ENCODE assay signal across 9 cellular contexts in the genomic region with DNA sequence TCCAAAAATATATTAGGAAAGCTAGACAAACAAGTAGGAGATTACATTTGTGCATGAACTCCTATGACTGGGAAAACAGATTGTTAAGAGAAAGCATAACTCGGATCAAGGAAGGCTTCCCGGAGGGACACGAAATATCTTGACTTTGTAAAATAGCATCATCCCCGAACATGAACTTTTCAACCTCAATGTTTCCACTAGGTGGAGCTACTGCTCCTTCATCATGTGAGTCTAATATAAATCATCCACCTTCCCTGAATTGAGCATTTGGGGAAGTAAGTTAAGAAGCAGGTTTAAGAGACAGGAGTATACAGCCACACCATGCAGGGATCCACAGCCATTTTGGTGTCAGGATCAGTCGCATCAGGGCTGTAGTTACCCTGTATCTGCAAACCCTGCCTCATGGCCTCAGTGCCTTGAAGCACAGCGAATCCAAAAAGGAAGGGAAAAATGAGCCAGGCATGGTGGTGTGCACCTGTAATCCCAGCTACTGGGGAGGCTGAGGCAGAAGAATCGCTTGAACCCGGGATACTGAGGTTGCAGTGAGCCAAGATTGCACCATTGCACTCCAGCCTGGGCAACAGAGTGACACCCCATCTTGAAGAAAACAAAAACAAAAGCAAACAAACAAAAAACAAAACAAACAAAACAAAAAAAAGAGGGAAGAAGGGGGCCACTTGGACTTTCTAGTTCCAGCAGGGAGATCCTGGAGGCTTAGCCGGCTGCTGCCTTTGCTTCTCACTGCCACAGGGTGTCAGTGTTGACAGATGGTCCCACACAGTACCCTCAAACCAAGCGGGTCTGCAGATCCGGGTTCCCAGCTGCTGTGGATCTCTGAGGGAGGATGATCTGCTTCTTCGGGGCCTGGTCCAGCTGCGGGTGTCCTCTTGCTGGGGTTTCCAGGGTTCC. TPM values are rescaled to one million over a fixed set of nuclear protein-coding genes. Genes with fewer than 3 reads are reported as not detected.
DNase-seq lines count a peak whose midpoint lies in the region; ATAC-seq, FAIRE-seq and TF ChIP-seq lines count a peak whose summit lies in the region.
"Not testable (repeated sequence)": the region's sequence is repeated elsewhere in the genome, so short reads cannot be mapped to it uniquely, and the experiment has no call there.
"Had no signal": no experiment of that assay in that cellular context is flagged by ENCODE, and none has a peak within 500 bp of the region (broad histone marks: within the 10 kb centered on the region; RNA-seq: fewer than 3 reads in every experiment).

No MANE protein-coding gene starts in this region.

- not testable (repeated sequence) for H4K20me1 ChIP-seq in fibroblast of lung (ENCODE audit: control insufficient read depth, extremely low read depth, insufficient read depth, low read length); smooth muscle cell (ENCODE audit: low read depth)

- ATAC-seq in right lobe of liver, result peak; percentile 68 to 81 (median 75)

- intact Hi-C loops in adrenal gland (cut with DNase I); right lobe of liver (cut with DNase I): not testable (repeated sequence)

- H3K27me3 ChIP-seq in adrenal gland; fibroblast of lung (ENCODE audit: control insufficient read depth, insufficient read depth, low read length); right lobe of liver; smooth muscle cell (ENCODE audit: low read depth): not testable (repeated sequence)

- H3K4me3 ChIP-seq in adrenal gland; fibroblast of lung (replicated peaks in 1 of 4; ENCODE audit: control extremely low read depth in 1 of 4, insufficient read depth in 1 of 4, low read depth in 3 of 4, low read length in 4 of 4); right lobe of liver; smooth muscle cell: not testable (repeated sequence)

- H2AFZ ChIP-seq in fibroblast of lung (ENCODE audit: low read length); smooth muscle cell (ENCODE audit: low read depth): not testable (repeated sequence)

- H3K4me2 ChIP-seq in fibroblast of lung (ENCODE audit: extremely low read depth, insufficient read depth, low read length); smooth muscle cell: not testable (repeated sequence)

- in situ Hi-C loops in SK-MEL-5 (cut with HindIII; ENCODE audit: low pct_unique_long_range_greater_than_20kb, low sequenced_read_pairs), result not testable (repeated sequence)

- H3K4me1 ChIP-seq in adrenal gland (replicated peaks in 1 of 2); fibroblast of lung (ENCODE audit: control insufficient read depth, extremely low read depth, insufficient read depth, low read length); right lobe of liver; smooth muscle cell (ENCODE audit: low read depth): not testable (repeated sequence)

- H3K9me3 ChIP-seq in adrenal gland (replicated peaks in 1 of 3); fibroblast of lung (ENCODE audit: control insufficient read depth, insufficient read depth, low read depth, low read length); right lobe of liver; smooth muscle cell (replicated peaks; ENCODE audit: low read depth): not testable (repeated sequence)

- not testable (repeated sequence) for H3K79me2 ChIP-seq in fibroblast of lung (ENCODE audit: control insufficient read depth, insufficient read depth, low read length); smooth muscle cell (ENCODE audit: low read depth)

- TF ChIP-seq POLR2A in GM12891 (IDR thresholded peaks at IDR 0.05; ENCODE audit: low read depth, low read length); adrenal gland (IDR thresholded peaks at IDR 0.05); right lobe of liver (IDR thresholded peaks at IDR 0.05): not testable (repeated sequence)

- peak; percentile 54 for FAIRE-seq in GM12891 (lab: Jason Lieb, UNC)

- H3F3A ChIP-seq in smooth muscle cell (ENCODE audit: low read depth), result not testable (repeated sequence)

- peak; percentile 20 to 42 (median 34) for TF ChIP-seq CTCF in adrenal gland (IDR thresholded peaks at IDR 0.05)
- TF ChIP-seq CTCF in fibroblast of lung (conservative IDR thresholded peaks at IDR 0.05 in 1 of 2, IDR thresholded peaks at IDR 0.05 in 1 of 2; ENCODE audit: low read depth in 1 of 2, low read length in 2 of 2), result peak; percentile 42 to 54
- peak; percentile 27 to 46 (median 34) for TF ChIP-seq CTCF in right lobe of liver (IDR thresholded peaks at IDR 0.05)
- peak; percentile 43 for TF ChIP-seq CTCF in smooth muscle cell (IDR thresholded peaks at IDR 0.05; ENCODE audit: borderline replicate concordance, insufficient read depth, poor library complexity, severe bottlenecking)

- WGBS in adrenal gland, 4 donors, result 23 to 34% (median 29%) methylated on average over 13 of the region's 13 CpGs
- 16% methylated on average over 11 of the region's 13 CpGs for WGBS in right lobe of liver (ENCODE audit: insufficient coverage, low coverage, low lambda C conversion rate, missing lambda C conversion rate)
- 51% methylated on average over 13 of the region's 13 CpGs for WGBS in smooth muscle cell (ENCODE audit: low lambda C conversion rate)

- not testable (repeated sequence) for H3K36me3 ChIP-seq in adrenal gland (replicated peaks in 1 of 2); fibroblast of lung (ENCODE audit: control insufficient read depth, insufficient read depth, low read length); right lobe of liver; smooth muscle cell (ENCODE audit: low read depth)

- H3K9ac ChIP-seq in fibroblast of lung (ENCODE audit: insufficient read depth, low read length); smooth muscle cell (ENCODE audit: low read depth): not testable (repeated sequence)

- peak; percentile 57 for DNase-seq in Ammon's horn (ENCODE audit: low spot score)
- not testable (repeated sequence) for DNase-seq in GM12891 (ENCODE audit: insufficient read length, low spot score); smooth muscle cell (lab: John Stamatoyannopoulos, UW; ENCODE audit: unreplicated experiment)
- peak; percentile 34 for DNase-seq in NCI-H1694 treated with DMSO at 0.1 percent for 48 hours (lab: John Stamatoyannopoulos, UW)
- peak; percentile 69 for DNase-seq in SK-MEL-5 (ENCODE audit: low read depth, low spot score)
- peak in 5 of 7 donors; percentile 24 to 47 (median 41) for DNase-seq in adrenal gland
- DNase-seq in fibroblast of lung (ENCODE audit: low read depth in 2 of 2), result peak; percentile 11 to 27
- peak in 2 of 3 donors; percentile 23 to 30 for DNase-seq in right lobe of liver

- not testable (repeated sequence) for H3K27ac ChIP-seq in adrenal gland; fibroblast of lung (ENCODE audit: insufficient read depth, low read length); right lobe of liver; smooth muscle cell (ENCODE audit: low read depth)

RNA-seq across cellular contexts. Expression of a gene that starts 7.2 kb away (rescaled TPM):
- not detected for polyA plus RNA-seq in GM12891 (2012; ENCODE audit: low read depth, missing spikeins)
- total RNA-seq in SK-MEL-5 (2014; rRNA removed; shearing (Covaris generic)), result not detected in 2 replicates
- polyA plus RNA-seq in SK-MEL-5 (2015; cell fraction: cytosol; rRNA removed), result not detected in 2 replicates
- not detected in 2 replicates for polyA plus RNA-seq in SK-MEL-5 (2015; cell fraction: nucleus; rRNA removed)
- total RNA-seq in adrenal gland, result not detected
- not detected for polyA plus RNA-seq in adrenal gland
- not detected in 2 replicates for total RNA-seq in fibroblast of lung
- not detected in 2 replicates for polyA plus RNA-seq in fibroblast of lung
- not detected in 2 replicates for polyA plus RNA-seq in fibroblast of lung (2012)
- not detected in 2 replicates for polyA minus RNA-seq in fibroblast of lung (ENCODE audit: low replicate concordance)
- total RNA-seq in right lobe of liver, result not detected
- not detected in 2 replicates for total RNA-seq in smooth muscle cell
- not detected in 2 replicates for polyA plus RNA-seq in smooth muscle cell
- total RNA-seq: vagina had no signal

RNA-seq across cellular contexts. Expression of a gene that starts 7.5 kb away (rescaled TPM):
- polyA plus RNA-seq in GM12891 (2012; ENCODE audit: low read depth, missing spikeins), result not detected
- not detected in 2 replicates for total RNA-seq in SK-MEL-5 (2014; rRNA removed; shearing (Covaris generic))
- polyA plus RNA-seq in SK-MEL-5 (2015; cell fraction: cytosol; rRNA removed), result not detected in 2 replicates
- not detected in 2 replicates for polyA plus RNA-seq in SK-MEL-5 (2015; cell fraction: nucleus; rRNA removed)
- total RNA-seq in adrenal gland (not detected), fibroblast of lung (not detected in 2 replicates), right lobe of liver (not detected), smooth muscle cell (not detected in 2 replicates)
- polyA plus RNA-seq in adrenal gland (not detected), fibroblast of lung (not detected in 2 replicates), smooth muscle cell (not detected in 2 replicates)
- not detected in 2 replicates for polyA plus RNA-seq in fibroblast of lung (2012)
- polyA minus RNA-seq in fibroblast of lung (ENCODE audit: low replicate concordance), result not detected in 2 replicates
- total RNA-seq: vagina had no signal

RNA-seq across cellular contexts. Expression of a gene that starts 15.7 kb away (rescaled TPM):
- not detected for polyA plus RNA-seq in GM12891 (2012; ENCODE audit: low read depth, missing spikeins)
- total RNA-seq in SK-MEL-5 (2014; rRNA removed; shearing (Covaris generic)), result not detected in 2 replicates
- polyA plus RNA-seq in SK-MEL-5 (2015; cell fraction: cytosol; rRNA removed), result not detected in 2 replicates
- not detected in 2 replicates for polyA plus RNA-seq in SK-MEL-5 (2015; cell fraction: nucleus; rRNA removed)
- total RNA-seq in adrenal gland (not detected), fibroblast of lung (not detected in 2 replicates), right lobe of liver (not detected), smooth muscle cell (not detected in 2 replicates)
- polyA plus RNA-seq in adrenal gland (not detected), fibroblast of lung (not detected in 2 replicates), smooth muscle cell (not detected in 2 replicates)
- polyA plus RNA-seq in fibroblast of lung (2012), result not detected in 2 replicates
- not detected in 2 replicates for polyA minus RNA-seq in fibroblast of lung (ENCODE audit: low replicate concordance)
- total RNA-seq: vagina had no signal

RNA-seq across cellular contexts. Expression of a gene that starts 21.9 kb away (rescaled TPM):
- not detected for polyA plus RNA-seq in GM12891 (2012; ENCODE audit: low read depth, missing spikeins)
- total RNA-seq in SK-MEL-5 (2014; rRNA removed; shearing (Covaris generic)), result not detected in 2 replicates
- polyA plus RNA-seq in SK-MEL-5 (2015; cell fraction: cytosol; rRNA removed), result not detected in 2 replicates
- not detected in 2 replicates for polyA plus RNA-seq in SK-MEL-5 (2015; cell fraction: nucleus; rRNA removed)
- total RNA-seq in adrenal gland (not detected), fibroblast of lung (not detected in 2 replicates), right lobe of liver (not detected), smooth muscle cell (not detected in 2 replicates)
- polyA plus RNA-seq in adrenal gland (not detected), fibroblast of lung (not detected in 2 replicates), smooth muscle cell (not detected in 2 replicates)
- polyA plus RNA-seq in fibroblast of lung (2012), result not detected in 2 replicates
- polyA minus RNA-seq in fibroblast of lung (ENCODE audit: low replicate concordance), result not detected in 2 replicates
- total RNA-seq: vagina had no signal

RNA-seq across cellular contexts. Expression of a gene that starts 29.4 kb away (rescaled TPM):
- polyA plus RNA-seq in GM12891 (2012; ENCODE audit: low read depth, missing spikeins), result 0.17 TPM
- not detected in 2 replicates for total RNA-seq in SK-MEL-5 (2014; rRNA removed; shearing (Covaris generic))
- not detected in 2 replicates for polyA plus RNA-seq in SK-MEL-5 (2015; cell fraction: cytosol; rRNA removed)
- polyA plus RNA-seq in SK-MEL-5 (2015; cell fraction: nucleus; rRNA removed), result not detected in 2 replicates
- total RNA-seq in adrenal gland, result not detected
- polyA plus RNA-seq in adrenal gland, result not detected
- total RNA-seq in fibroblast of lung, result not detected in 2 replicates
- polyA plus RNA-seq in fibroblast of lung, result not detected in 2 replicates
- polyA plus RNA-seq in fibroblast of lung (2012), result not detected in 2 replicates
- not detected in 2 replicates for polyA minus RNA-seq in fibroblast of lung (ENCODE audit: low replicate concordance)
- not detected for total RNA-seq in right lobe of liver
- total RNA-seq in smooth muscle cell, result not detected in 2 replicates
- polyA plus RNA-seq in smooth muscle cell, result not detected in 2 replicates
- total RNA-seq: vagina had no signal
